In genomic region chr14:58789756-58790155, GRCh38 we compare ENCODE assay signal across 20 cellular contexts.
"Had no signal": no experiment of that assay in that cellular context is flagged by ENCODE, and none has a peak within 500 bp of the region (broad histone marks: within the 10 kb centered on the region; RNA-seq: fewer than 3 reads in every experiment).

No MANE protein-coding gene starts in this region.

- H3K9me3 Mint-ChIP-seq: WTC11 had no signal

- H3K36me3 Mint-ChIP-seq: activated naive CD8-positive, alpha-beta T cell; WTC11 had no signal

- H3K4me1 ChIP-seq: adrenal gland, breast epithelium, pancreas, psoas muscle, right atrium auricular region, tibial artery had no signal

- H3K9me3 ChIP-seq: adrenal gland, breast epithelium, pancreas, psoas muscle, right atrium auricular region, tibial artery had no signal

- H3K4me3 Mint-ChIP-seq: activated naive CD8-positive, alpha-beta T cell; naive thymus-derived CD4-positive, alpha-beta T cell; WTC11 had no signal

- H3K36me3 ChIP-seq: adrenal gland, breast epithelium, pancreas, right atrium auricular region, tibial artery had no signal

- H3K27ac Mint-ChIP-seq: activated naive CD8-positive, alpha-beta T cell; naive thymus-derived CD4-positive, alpha-beta T cell; WTC11 had no signal

- H3K27me3 ChIP-seq: adrenal gland, breast epithelium, pancreas, right atrium auricular region, tibial artery had no signal

- DNase-seq: activated gamma-delta T cell treated with Interleukin-2 at 50 U/mL for 16 hours; activated T-cell treated with anti-CD3 and anti-CD28 coated beads, Interleukin-2, amount 50 U/mL, for 1 hour; adrenal gland; foreskin melanocyte; naive thymus-derived CD4-positive, alpha-beta T cell; pancreas; psoas muscle; stimulated activated CD4-positive, alpha-beta T cell treated with anti-CD3 and anti-CD28 coated beads, Interleukin-12 subunit alpha, Interleukin-12 subunit beta, amount 100 ng/mL, for 4 hours; stimulated activated CD4-positive, alpha-beta T cell treated with anti-CD3 and anti-CD28 coated beads, Interleukin-4, amount 100 ng/mL, for 4 hours; stimulated activated naive CD8-positive, alpha-beta T cell treated with anti-CD3 and anti-CD28 coated beads, Interleukin-15, Interleukin-2, amounts not matched to agents 100 U/mL and 50 U/mL, for 24 hours; T-helper 1 cell; T1000; tibial artery had no signal

- H3K4me3 ChIP-seq: adrenal gland, breast epithelium, coronary artery, lung, pancreas, psoas muscle, right atrium auricular region, tibial artery had no signal

- ATAC-seq: naive thymus-derived CD4-positive, alpha-beta T cell; pancreas; psoas muscle; stimulated activated naive CD8-positive, alpha-beta T cell treated with anti-CD3 and anti-CD28 coated beads, Interleukin-15, Interleukin-2, amounts not matched to agents 100 U/mL and 50 U/mL, for 24 hours had no signal

- H3K27ac ChIP-seq: adrenal gland, breast epithelium, coronary artery, epithelial cell of prostate, pancreas, psoas muscle, right atrium auricular region, tibial artery had no signal
